Comparison of ENCODE assay signal across 7 cellular contexts in the genomic region with DNA sequence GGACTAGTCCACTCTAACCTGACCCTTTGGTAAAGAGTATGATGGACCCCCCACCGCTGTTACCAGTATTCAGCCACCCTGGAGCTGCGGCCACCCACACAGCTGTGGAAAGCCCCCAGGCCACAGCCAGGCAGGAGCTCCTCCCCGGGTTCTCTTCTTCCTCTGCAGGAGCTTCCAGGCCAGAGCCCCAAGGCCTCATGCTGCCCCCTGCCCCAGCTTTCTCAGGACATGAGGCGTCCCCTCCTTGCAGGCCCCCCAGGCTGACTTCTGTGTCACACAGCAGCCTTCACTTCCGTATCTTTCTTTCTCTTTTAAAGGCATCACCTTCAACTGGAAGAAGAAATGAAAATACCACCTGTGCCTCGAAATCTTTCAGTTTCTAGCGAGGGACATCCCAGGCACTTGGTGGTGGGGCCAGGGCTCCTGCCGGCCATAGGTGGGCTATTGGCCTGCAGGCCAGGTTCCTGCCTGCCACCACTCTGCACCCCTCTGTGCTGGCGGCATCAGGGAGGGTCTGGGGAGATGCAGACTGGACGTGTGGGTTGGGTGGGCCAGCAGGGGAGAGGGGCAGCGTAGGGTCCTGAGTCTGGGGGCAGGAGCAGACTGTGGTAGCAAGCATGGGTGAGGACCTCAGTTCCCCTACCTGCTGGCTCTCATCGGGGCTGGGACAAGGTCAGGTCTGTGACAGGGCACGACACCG. TPM values are rescaled to one million over a fixed set of nuclear protein-coding genes. Genes with fewer than 3 reads are reported as not detected.
DNase-seq lines count a peak whose midpoint lies in the region; ATAC-seq lines count a peak whose summit lies in the region.

No MANE protein-coding gene starts in this region.

- intact Hi-C loops in activated naive CD4-positive, alpha-beta T cell treated with anti-CD3 and anti-CD28 coated beads for 36 hours (cut with micrococcal nuclease), result loop anchor here (1.0 to 2.0 kb wide), 9 partner anchors 10 to 142 kb away; no protein-coding TSS in a partner anchor

- H3K4me3 Mint-ChIP-seq in activated naive CD4-positive, alpha-beta T cell treated with anti-CD3 and anti-CD28 coated beads for 36 hours, result peak overlapping the region; percentile 92

- H3K27me3 Mint-ChIP-seq in activated naive CD4-positive, alpha-beta T cell treated with anti-CD3 and anti-CD28 coated beads for 36 hours (ENCODE audit: low read depth), result no peaks in the 10 kb centered on the region

- peak; percentile 67 for DNase-seq in activated naive CD4-positive, alpha-beta T cell treated with anti-CD3 and anti-CD28 coated beads for 36 hours
- peak; percentile 69 for DNase-seq in stimulated activated CD8-positive, alpha-beta memory T cell treated with anti-CD3 and anti-CD28 coated beads, Interleukin-4, amount 100 ng/mL, for 48 hours
- DNase-seq in NCI-H774 (lab: John Stamatoyannopoulos, UW) (no peak), NCI-H510A (lab: John Stamatoyannopoulos, UW) (no peak)

- H3K4me1 Mint-ChIP-seq in activated naive CD4-positive, alpha-beta T cell treated with anti-CD3 and anti-CD28 coated beads for 36 hours (ENCODE audit: low read depth), result peaks cover 98% of the 10 kb centered on the region

- ATAC-seq in GM18909 (IDR thresholded peaks at IDR 0.05; ENCODE audit: poor library complexity, unreplicated experiment) (peak; percentile 54), HG02678 (IDR thresholded peaks at IDR 0.05; ENCODE audit: unreplicated experiment) (peak; percentile 54), HG02840 (IDR thresholded peaks at IDR 0.05; ENCODE audit: low FRiP score, unreplicated experiment) (no peak)

- peak overlapping the region; percentile 99 for H3K27ac Mint-ChIP-seq in activated naive CD4-positive, alpha-beta T cell treated with anti-CD3 and anti-CD28 coated beads for 36 hours

- no peaks in the 10 kb centered on the region for H3K9me3 Mint-ChIP-seq in activated naive CD4-positive, alpha-beta T cell treated with anti-CD3 and anti-CD28 coated beads for 36 hours

- peaks cover 30% of the 10 kb centered on the region for H3K36me3 Mint-ChIP-seq in activated naive CD4-positive, alpha-beta T cell treated with anti-CD3 and anti-CD28 coated beads for 36 hours (ENCODE audit: low read depth)

- CTCF ChIA-PET in activated naive CD4-positive, alpha-beta T cell treated with anti-CD3 and anti-CD28 coated beads for 36 hours (lab: Charles Lee), result interaction anchor here (0.6 to 4.1 kb wide), 19 partner anchors 9 to 144 kb away, joined by 3 to 21 read pairs (median 3); a partner anchor contains a TSS

RNA-seq across cellular contexts. Expression of a gene that starts 19.9 kb away (rescaled TPM):
- 100 to 1,000 TPM; 115 to 121 TPM for total RNA-seq in activated naive CD4-positive, alpha-beta T cell treated with anti-CD3 and anti-CD28 coated beads for 36 hours

Comparison
In these comparisons a context has a peak if more than half of its experiments do, and no peak if none do; other contexts are left out.
1. DNase-seq: peak in activated naive CD4-positive, alpha-beta T cell treated with anti-CD3 and anti-CD28 coated beads for 36 hours (single experiment) and stimulated activated CD8-positive, alpha-beta memory T cell treated with anti-CD3 and anti-CD28 coated beads, Interleukin-4, amount 100 ng/mL, for 48 hours (single experiment); none in NCI-H774 (single experiment) and NCI-H510A (single experiment).